Comparison of ENCODE assay signal across 1 cellular context in genomic region chr1:182574156-182574555, GRCh38.
TF ChIP-seq lines count a peak whose summit lies in the region.

No MANE protein-coding gene starts in this region.

TF ChIP-seq in IMR-90, 13 proteins besides CTCF, POLR2A, EP300 and RAD21 (continued from another document):
- no peak for TF ChIP-seq USF2 (IDR thresholded peaks at IDR 0.05; ENCODE audit: low read depth, low read length)
